Comparison of ENCODE assay signal across 5 cellular contexts in the genomic region with DNA sequence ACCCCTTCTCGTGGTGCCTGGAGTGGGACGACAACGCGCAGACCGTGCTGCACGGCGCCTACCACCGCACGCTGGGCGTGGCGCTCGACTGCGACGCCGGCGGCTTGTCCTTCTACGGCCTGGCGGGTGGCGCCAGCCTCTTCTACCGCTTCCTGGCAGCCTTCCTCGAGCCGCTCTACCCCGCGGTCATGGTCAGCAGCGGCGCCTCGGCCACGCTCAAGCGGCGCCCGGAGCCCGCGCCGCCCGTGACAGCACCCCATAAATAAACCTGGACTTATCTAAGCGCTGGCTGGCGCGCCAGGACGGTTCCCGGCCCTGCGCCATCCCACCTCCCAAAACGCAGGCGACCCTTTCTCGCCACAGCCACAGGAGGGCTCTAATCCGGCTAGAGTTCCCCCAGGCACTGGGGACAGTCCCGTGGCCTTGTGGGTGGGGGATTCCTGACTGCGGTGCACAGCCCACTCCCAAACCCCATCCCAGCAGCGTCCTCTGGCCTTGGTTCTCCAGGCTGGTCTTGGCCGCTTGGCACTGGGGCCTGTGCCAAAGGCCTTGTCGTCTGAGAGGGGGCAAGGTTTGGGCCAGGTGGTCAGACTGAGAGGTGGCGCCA.
DNase-seq lines count a peak whose midpoint lies in the region; ATAC-seq lines count a peak whose summit lies in the region.

No MANE protein-coding gene starts in this region.

- H3K27ac ChIP-seq in stomach smooth muscle (ENCODE audit: low read length): peak overlapping the region; percentile 81

- ATAC-seq in HG02840 (IDR thresholded peaks at IDR 0.05; ENCODE audit: low FRiP score, unreplicated experiment): peak; percentile 27

- H3K9ac ChIP-seq in iPS-15b (ENCODE audit: low read depth, low read length) (peak overlapping the region; percentile 24), stomach smooth muscle (ENCODE audit: low read length in 2 of 2) (peak overlapping the region; percentile 84 to 91)

- H3K9me3 ChIP-seq in iPS-15b (ENCODE audit: control insufficient read depth, insufficient read depth, low read length) (no peaks in the 10 kb centered on the region), stomach smooth muscle (ENCODE audit: control insufficient read depth in 2 of 2, low read length in 2 of 2) (no peaks in the 10 kb centered on the region)

- H3K27me3 ChIP-seq in iPS-15b (ENCODE audit: control insufficient read depth, insufficient read depth, low read length) (no peaks in the 10 kb centered on the region), stomach smooth muscle (ENCODE audit: control insufficient read depth in 1 of 2, insufficient read depth in 2 of 2, low read length in 2 of 2) (peaks cover 0 to 3% of the 10 kb centered on the region in 2 donors)

- H3K4me3 ChIP-seq in iPS-15b (ENCODE audit: low read depth, low read length) (no peak overlapping the region), stomach smooth muscle (ENCODE audit: low read length in 2 of 2) (peak overlapping the region; percentile 71 to 76)

- H3K36me3 ChIP-seq in iPS-15b (ENCODE audit: control insufficient read depth, insufficient read depth, low read length) (no peaks in the 10 kb centered on the region), stomach smooth muscle (ENCODE audit: control insufficient read depth in 2 of 2, insufficient read depth in 2 of 2, low read length in 2 of 2) (no peaks in the 10 kb centered on the region)

- DNase-seq in activated T-cell treated with anti-CD3 and anti-CD28 coated beads for 4 hours (peak; percentile 14), islet precursor cell (no peak)

- peaks cover 6% of the 10 kb centered on the region for H3K4me1 ChIP-seq in iPS-15b (ENCODE audit: control insufficient read depth, insufficient read depth, low read length)
- H3K4me1 ChIP-seq in stomach smooth muscle (ENCODE audit: control insufficient read depth, insufficient read depth, low read length): peaks cover 19% of the 10 kb centered on the region
